16 cellular contexts compared by ENCODE assay signal in genomic region chr1:61935516-61935915, GRCh38.
DNase-seq lines count a peak whose midpoint lies in the region; ATAC-seq and TF ChIP-seq lines count a peak whose summit lies in the region.
"Had no signal": no experiment of that assay in that cellular context is flagged by ENCODE, and none has a peak within 500 bp of the region (broad histone marks: within the 10 kb centered on the region; RNA-seq: fewer than 3 reads in every experiment).

No MANE protein-coding gene starts in this region.

- CTCF ChIA-PET in HEK293 (lab: Yijun Ruan, JAX) (no interaction called here), WTC11 (lab: Charles Lee) (no interaction called here)

- H3K79me1 ChIP-seq in trophoblast cell (ENCODE audit: low read length): no peaks in the 10 kb centered on the region

- H3K27ac Mint-ChIP-seq in WTC11: no peak overlapping the region
- H3K27ac Mint-ChIP-seq: CD4-positive, alpha-beta T cell; CD8-positive, alpha-beta T cell had no signal

- no peak overlapping the region for H4K91ac ChIP-seq in trophoblast cell (ENCODE audit: low read depth, low read length)

- H3K79me2 ChIP-seq in trophoblast cell (ENCODE audit: control insufficient read depth, insufficient read depth, low read length, poor library complexity): no peaks in the 10 kb centered on the region

- no peak overlapping the region for H4K8ac ChIP-seq in trophoblast cell (ENCODE audit: low read depth, low read length)

- H3K4me1 ChIP-seq in HEK293 (ENCODE audit: control insufficient read depth, insufficient read depth, low read length): no peaks in the 10 kb centered on the region
- H3K4me1 ChIP-seq in trophoblast cell (ENCODE audit: control insufficient read depth in 1 of 2, insufficient read depth in 2 of 2, low read length in 2 of 2): peaks cover 0 to 2% of the 10 kb centered on the region in 2 experiments
- H3K4me1 ChIP-seq: BE2C, BLaER1, Caco-2 had no signal

- no peaks in the 10 kb centered on the region for H3K9me3 Mint-ChIP-seq in WTC11
- H3K9me3 Mint-ChIP-seq: CD4-positive, alpha-beta T cell; CD8-positive, alpha-beta T cell had no signal

- H3K4me3 Mint-ChIP-seq in WTC11: no peak overlapping the region
- H3K4me3 Mint-ChIP-seq: CD4-positive, alpha-beta T cell; CD8-positive, alpha-beta T cell had no signal

- no peak overlapping the region for H3K27ac ChIP-seq in HEK293 (ENCODE audit: extremely low read depth, low read depth, low read length)
- no peak overlapping the region for H3K27ac ChIP-seq in trophoblast cell (ENCODE audit: low read depth, low read length)
- H3K27ac ChIP-seq: BLaER1 had no signal

- no peak overlapping the region for H3K4ac ChIP-seq in trophoblast cell (ENCODE audit: low read depth, low read length)

- no peaks in the 10 kb centered on the region for H3K9me3 ChIP-seq in HEK293 (ENCODE audit: control insufficient read depth, insufficient read depth, low read depth, low read length)
- no peaks in the 10 kb centered on the region for H3K9me3 ChIP-seq in trophoblast cell (ENCODE audit: insufficient read depth, low read depth, low read length)
- H3K9me3 ChIP-seq: BE2C, BLaER1, Caco-2 had no signal

- H3K27me3 Mint-ChIP-seq in WTC11 (ENCODE audit: low read depth): no peaks in the 10 kb centered on the region
- H3K27me3 Mint-ChIP-seq: CD4-positive, alpha-beta T cell had no signal

- H2AFZ ChIP-seq in trophoblast cell (ENCODE audit: insufficient read depth, low read length, poor library complexity): no peak overlapping the region

- H3K36me3 ChIP-seq in HEK293 (ENCODE audit: control insufficient read depth in 2 of 2, insufficient read depth in 1 of 2, low read length in 2 of 2): no peaks in the 10 kb centered on the region; a peak in 1 of 3 replicates
- H3K36me3 ChIP-seq in trophoblast cell (ENCODE audit: control insufficient read depth in 1 of 2, insufficient read depth in 2 of 2, low read length in 2 of 2): peaks cover 2 to 5% of the 10 kb centered on the region in 2 experiments
- H3K36me3 ChIP-seq: BE2C, BLaER1 had no signal

- 0 out of 2 replicates have a peak, but pooled peaks cover 2% of the 10 kb centered on the region for H3K36me3 Mint-ChIP-seq in WTC11

- H3K9ac ChIP-seq in trophoblast cell (ENCODE audit: low read length): no peak overlapping the region
- H3K9ac ChIP-seq: BLaER1 had no signal

- H3K4me2 ChIP-seq in trophoblast cell (ENCODE audit: low read length): no peak overlapping the region
- H3K4me2 ChIP-seq: BLaER1 had no signal

- no peak overlapping the region for H2AK5ac ChIP-seq in trophoblast cell (ENCODE audit: low read length)

- TF ChIP-seq CTCF in HEK293 (tag by site-specific recombination; IDR thresholded peaks at IDR 0.05): no peak
- TF ChIP-seq CTCF in WTC11 (IDR thresholded peaks at IDR 0.05): no peak

- no peak overlapping the region for H2BK120ac ChIP-seq in trophoblast cell (ENCODE audit: insufficient read depth, low read length, poor library complexity)

- H3K4me3 ChIP-seq in HEK293 (ENCODE audit: low read depth, low read length): no peak overlapping the region
- H3K4me3 ChIP-seq in trophoblast cell (ENCODE audit: low read depth, low read length): no peak overlapping the region
- H3K4me3 ChIP-seq: BLaER1 had no signal

- no peak overlapping the region for H3K18ac ChIP-seq in trophoblast cell (ENCODE audit: low read length)

- H3K4me1 Mint-ChIP-seq in WTC11: no peaks in the 10 kb centered on the region; the same call in 1 of the 2 replicates

- POLR2A ChIA-PET in HEK293 (lab: Yijun Ruan, JAX): interaction anchor here (0.6 kb wide), 1 partner anchor 42 kb away, joined by 4 read pairs; no protein-coding TSS in a partner anchor
- POLR2A ChIA-PET in WTC11 (lab: Charles Lee): interaction anchor here (0.6 kb wide), 1 partner anchor 100 kb away, joined by 4 read pairs; no protein-coding TSS in a partner anchor

- no peaks in the 10 kb centered on the region for H3K27me3 ChIP-seq in trophoblast cell (ENCODE audit: insufficient read depth, low read length)
- H3K27me3 ChIP-seq: BE2C, BLaER1 had no signal

- H2BK5ac ChIP-seq in trophoblast cell (ENCODE audit: low read depth, low read length, poor library complexity): no peak overlapping the region

- H3K23ac ChIP-seq in trophoblast cell (ENCODE audit: low read length): no peak overlapping the region

- no peak overlapping the region for H2BK12ac ChIP-seq in trophoblast cell (ENCODE audit: low read length)

- H3K14ac ChIP-seq in trophoblast cell (ENCODE audit: low read length): no peak overlapping the region

- H4K12ac ChIP-seq in trophoblast cell (ENCODE audit: low read depth, low read length): peak overlapping the region; percentile 54

- no CpG with 5 or more reads among the region's 3 CpGs for WGBS in trophoblast cell (ENCODE audit: extremely low coverage, insufficient coverage, insufficient read length)

- no peak for ATAC-seq in WTC11
- ATAC-seq: CD8-positive, alpha-beta T cell had no signal

- DNase-seq in WTC11 (ENCODE audit: low spot score) (no peak), trophoblast cell (no peak), NCI-H128 (lab: John Stamatoyannopoulos, UW; ENCODE audit: unreplicated experiment) (no peak), NCI-H1694 treated with DMSO at 0.1 percent for 48 hours (lab: John Stamatoyannopoulos, UW) (no peak)
- DNase-seq: 8988T; ACHN; BE2C; C1 segment of cervical spinal cord; Caco-2; Calu3; CD4-positive, alpha-beta T cell; CD8-positive, alpha-beta T cell; DMS79 treated with DMSO at 0.1 percent for 48 hours; GF-D8 had no signal

TF ChIP-seq in HEK293, 187 proteins besides CTCF, POLR2A, EP300 and RAD21:
- TF ChIP-seq ZNF121 (tag by site-specific recombination; IDR thresholded peaks at IDR 0.05) (0 out of 2 replicates have a peak, but pooled peaks have one; percentile 19), ZNF391 (tag by site-specific recombination; IDR thresholded peaks at IDR 0.05; ENCODE audit: borderline replicate concordance, low read depth) (no peak)
TF ChIP-seq in HEK293: peak in this region for 1.

TF ChIP-seq in WTC11, 78 proteins besides CTCF, POLR2A, EP300 and RAD21:
- TF ChIP-seq ZNF671 (CRISPR knock-in tag; IDR thresholded peaks at IDR 0.05): no peak
- peak; percentile 69 for TF ChIP-seq ZNF121 (CRISPR knock-in tag; IDR thresholded peaks at IDR 0.05)
- TF ChIP-seq FOXP1 (CRISPR knock-in tag; IDR thresholded peaks at IDR 0.05; ENCODE audit: borderline replicate concordance): no peak

Comparison
In these comparisons a context has a peak if more than half of its experiments do, and no peak if none do; other contexts are left out.
1. Of the 8 proteins assayed by ChIP-seq in both HEK293 and WTC11: peak only in HEK293: none; only in WTC11: none; in both: ZNF121; in neither: 7.